1 cellular context compared by ENCODE assay signal in genomic region chr3:184366619-184367321, GRCh38.
TF ChIP-seq lines count a peak whose summit lies in the region.

No MANE protein-coding gene starts in this region.

TF ChIP-seq in GM12878, 131 proteins besides CTCF, POLR2A, EP300 and RAD21:
- no peak for TF ChIP-seq ZNF622 (IDR thresholded peaks at IDR 0.05)
- no peak for TF ChIP-seq TCF3 (IDR thresholded peaks at IDR 0.05; ENCODE audit: borderline replicate concordance, insufficient read depth, low read depth, low read length)
- no peak for TF ChIP-seq TBL1XR1 (IDR thresholded peaks at IDR 0.05; ENCODE audit: low read depth, low read length)
- TF ChIP-seq, protein P1, sequence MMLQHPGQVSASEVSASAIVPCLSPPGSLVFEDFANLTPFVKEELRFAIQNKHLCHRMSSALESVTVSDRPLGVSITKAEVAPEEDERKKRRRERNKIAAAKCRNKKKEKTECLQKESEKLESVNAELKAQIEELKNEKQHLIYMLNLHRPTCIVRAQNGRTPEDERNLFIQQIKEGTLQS (IDR thresholded peaks at IDR 0.05; ENCODE audit: borderline replicate concordance, extremely low read depth, low read depth, low read length): no peak
TF ChIP-seq in GM12878: peak in this region for 0.
